8 cellular contexts compared by ENCODE assay signal in the genomic region with DNA sequence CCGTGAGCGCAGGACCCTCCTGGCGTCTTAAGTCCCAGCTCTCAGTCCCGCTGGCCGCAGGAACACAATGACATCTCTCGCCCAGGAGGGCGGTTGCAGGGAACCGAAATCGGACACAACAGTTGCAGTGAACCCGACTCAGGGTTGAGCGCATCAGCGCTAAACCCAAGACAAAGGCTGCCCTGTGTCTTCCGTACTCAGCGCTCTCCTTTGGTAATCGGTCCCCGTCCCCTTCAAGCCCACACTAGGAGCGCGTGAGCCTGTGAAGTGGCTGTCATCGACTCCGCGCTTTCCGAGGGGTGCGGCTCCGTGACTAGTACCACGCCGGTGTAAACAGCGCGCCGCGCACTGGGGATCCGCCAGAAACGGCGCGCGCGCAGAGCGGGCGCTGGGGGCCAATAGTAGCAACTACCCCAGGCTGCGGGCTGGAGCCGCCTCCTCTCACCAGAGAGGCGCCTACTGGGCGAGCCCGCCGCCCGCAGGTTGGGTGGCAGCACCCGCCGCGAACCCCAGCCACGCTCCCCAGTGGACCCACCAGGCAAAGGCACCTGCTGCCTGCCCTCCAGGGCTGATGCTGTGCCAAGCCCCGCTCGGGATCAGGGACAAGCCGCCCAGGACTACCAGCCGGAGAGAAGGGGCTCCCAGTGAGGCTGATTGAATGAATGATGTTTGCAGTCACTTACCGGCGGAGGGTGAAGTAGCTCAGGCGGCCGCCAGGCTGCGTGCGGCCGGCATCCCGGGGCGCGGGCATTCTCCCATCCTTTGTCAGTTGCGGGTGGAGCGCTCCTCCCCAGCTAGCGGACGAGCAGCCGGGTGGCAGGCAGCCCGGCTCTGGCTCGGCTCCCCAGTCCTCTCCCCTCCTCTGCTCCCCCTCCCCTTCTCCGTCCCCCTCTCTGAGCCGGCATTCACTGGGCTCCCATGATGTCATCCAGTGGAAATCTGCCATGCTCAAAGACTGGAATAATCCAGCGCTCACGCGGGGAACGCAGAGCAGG.
DNase-seq lines count a peak whose midpoint lies in the region; ATAC-seq and TF ChIP-seq lines count a peak whose summit lies in the region.

No MANE protein-coding gene starts in this region.

- H3F3A ChIP-seq in neural cell (ENCODE audit: insufficient read depth, low read length, poor library complexity, severe bottlenecking), result peaks cover 3% of the 10 kb centered on the region

- no peaks in the 10 kb centered on the region for H4K20me1 ChIP-seq in neural cell (ENCODE audit: insufficient read depth)

- intact Hi-C loops in Calu3 (cut with micrococcal nuclease; ENCODE audit: unreplicated experiment), result no loop called here
- intact Hi-C loops in activated naive CD4-positive, alpha-beta T cell treated with anti-CD3 and anti-CD28 coated beads for 36 hours (cut with micrococcal nuclease), result no loop called here

- H3K9me3 Mint-ChIP-seq in endothelial cell (ENCODE audit: unreplicated experiment), result no peaks in the 10 kb centered on the region
- no peaks in the 10 kb centered on the region for H3K9me3 Mint-ChIP-seq in Calu3 (ENCODE audit: low read depth, unreplicated experiment)
- no peaks in the 10 kb centered on the region for H3K9me3 Mint-ChIP-seq in activated naive CD4-positive, alpha-beta T cell treated with anti-CD3 and anti-CD28 coated beads for 36 hours

- H3K4me1 Mint-ChIP-seq in endothelial cell (ENCODE audit: unreplicated experiment), result peaks cover 5% of the 10 kb centered on the region
- H3K4me1 Mint-ChIP-seq in Calu3 (ENCODE audit: low read depth, unreplicated experiment), result no peaks in the 10 kb centered on the region
- H3K4me1 Mint-ChIP-seq in activated naive CD4-positive, alpha-beta T cell treated with anti-CD3 and anti-CD28 coated beads for 36 hours (ENCODE audit: low read depth), result no peaks in the 10 kb centered on the region

- no peaks in the 10 kb centered on the region for H3K36me3 ChIP-seq in neural cell (ENCODE audit: insufficient read depth, low read length)

- peak; percentile 29 for DNase-seq in AG20443 (ENCODE audit: low spot score)
- DNase-seq in NCI-H1105 (lab: John Stamatoyannopoulos, UW), result peak; percentile 14
- peak; percentile 47 for DNase-seq in endothelial cell (ENCODE audit: low spot score)
- DNase-seq in Calu3, result no peak
- DNase-seq in activated naive CD4-positive, alpha-beta T cell treated with anti-CD3 and anti-CD28 coated beads for 36 hours, result no peak
- DNase-seq in SKM-1 (lab: John Stamatoyannopoulos, UW; ENCODE audit: unreplicated experiment), result no peak

- H2AFZ ChIP-seq in neural cell (ENCODE audit: low read depth, low read length), result peak overlapping the region; percentile 88

- H3K9me3 ChIP-seq in neural cell (ENCODE audit: low read length), result no peaks in the 10 kb centered on the region

- no peaks in the 10 kb centered on the region for H3K9me2 ChIP-seq in neural cell (ENCODE audit: insufficient read depth, low read length)

- peak overlapping the region; percentile 88 for H3K27ac ChIP-seq in neural cell (ENCODE audit: low read length)

- H3K27me3 Mint-ChIP-seq in endothelial cell (ENCODE audit: unreplicated experiment), result no peaks in the 10 kb centered on the region
- no peaks in the 10 kb centered on the region for H3K27me3 Mint-ChIP-seq in Calu3 (ENCODE audit: unreplicated experiment)
- H3K27me3 Mint-ChIP-seq in activated naive CD4-positive, alpha-beta T cell treated with anti-CD3 and anti-CD28 coated beads for 36 hours (ENCODE audit: low read depth), result peaks cover 43% of the 10 kb centered on the region

- no TSS peak for BruUV-seq in Calu3 (replicated peaks; lab: Mats Ljungman, UMichigan)

- TF ChIP-seq RAD21 in neural cell (conservative IDR thresholded peaks at IDR 0.05), result peak; percentile 62

- H3K36me3 Mint-ChIP-seq in endothelial cell (ENCODE audit: low read depth, unreplicated experiment), result no peaks in the 10 kb centered on the region
- H3K36me3 Mint-ChIP-seq in Calu3 (ENCODE audit: insufficient read depth, unreplicated experiment), result no peaks in the 10 kb centered on the region
- H3K36me3 Mint-ChIP-seq in activated naive CD4-positive, alpha-beta T cell treated with anti-CD3 and anti-CD28 coated beads for 36 hours (ENCODE audit: low read depth), result no peaks in the 10 kb centered on the region

- TF ChIP-seq EP300 in neural cell (conservative IDR thresholded peaks at IDR 0.05; ENCODE audit: poor library complexity, severe bottlenecking), result peak; percentile 28

- CTCF ChIA-PET in Calu3 (lab: Charles Lee), result no interaction called here
- CTCF ChIA-PET in activated naive CD4-positive, alpha-beta T cell treated with anti-CD3 and anti-CD28 coated beads for 36 hours (lab: Charles Lee), result no interaction called here

- H3K9ac ChIP-seq in neural cell (ENCODE audit: low read length), result peak overlapping the region; percentile 88

- no peak overlapping the region for H3K27ac Mint-ChIP-seq in endothelial cell (ENCODE audit: unreplicated experiment)
- no peak overlapping the region for H3K27ac Mint-ChIP-seq in Calu3 (ENCODE audit: unreplicated experiment)
- no peak overlapping the region for H3K27ac Mint-ChIP-seq in activated naive CD4-positive, alpha-beta T cell treated with anti-CD3 and anti-CD28 coated beads for 36 hours

- peaks cover 31% of the 10 kb centered on the region for H3K79me2 ChIP-seq in neural cell (replicated peaks; ENCODE audit: insufficient read depth, low read length)

- H3K4me3 Mint-ChIP-seq in endothelial cell (ENCODE audit: unreplicated experiment) (peak overlapping the region; percentile 88), Calu3 (ENCODE audit: low read depth, unreplicated experiment) (no peak overlapping the region)
- no peak overlapping the region for H3K4me3 Mint-ChIP-seq in activated naive CD4-positive, alpha-beta T cell treated with anti-CD3 and anti-CD28 coated beads for 36 hours

- peak overlapping the region; percentile 87 for H3K4me2 ChIP-seq in neural cell (ENCODE audit: low read length)

- H3K27me3 ChIP-seq in neural cell (ENCODE audit: insufficient read depth, low read depth, low read length), result no peaks in the 10 kb centered on the region

- ATAC-seq in HG03108 (IDR thresholded peaks at IDR 0.05; ENCODE audit: unreplicated experiment), result no peak

- peak overlapping the region; percentile 97 for H3K4me3 ChIP-seq in neural cell (ENCODE audit: low read length)

- TF ChIP-seq CTCF in endothelial cell (IDR thresholded peaks at IDR 0.05; ENCODE audit: unreplicated experiment) (peak; percentile 40), neural cell (IDR thresholded peaks at IDR 0.05; ENCODE audit: poor library complexity, severe bottlenecking) (peak; percentile 74), Calu3 (IDR thresholded peaks at IDR 0.05; ENCODE audit: unreplicated experiment) (no peak)

TF ChIP-seq in neural cell, 6 proteins besides CTCF, POLR2A, EP300 and RAD21:
- TF ChIP-seq POLR2AphosphoS5 (IDR thresholded peaks at IDR 0.05) (peak; percentile 78), MXI1 (conservative IDR thresholded peaks at IDR 0.05; ENCODE audit: poor library complexity, severe bottlenecking) (peak; percentile 73), TAF1 (IDR thresholded peaks at IDR 0.05; ENCODE audit: low read depth) (peak; percentile 68), SMC3 (conservative IDR thresholded peaks at IDR 0.05; ENCODE audit: poor library complexity) (peak; percentile 64), EZH2 (IDR thresholded peaks at IDR 0.05; ENCODE audit: borderline replicate concordance, insufficient read depth, low read length, poor library complexity, severe bottlenecking) (no peak)

Comparison
In these comparisons a context has a peak if more than half of its experiments do, and no peak if none do; other contexts are left out.
1. DNase-seq: peak in AG20443 (single experiment), NCI-H1105 (single experiment) and endothelial cell (single experiment); none in Calu3 (single experiment), activated naive CD4-positive, alpha-beta T cell treated with anti-CD3 and anti-CD28 coated beads for 36 hours (single experiment) and SKM-1 (single experiment).